8 cellular contexts compared by ENCODE assay signal in genomic region chr17:72030067-72030899, GRCh38.
DNase-seq lines count a peak whose midpoint lies in the region; ATAC-seq and TF ChIP-seq lines count a peak whose summit lies in the region.

No MANE protein-coding gene starts in this region.

- H3K36me3 ChIP-seq in CD8-positive, alpha-beta memory T cell (ENCODE audit: insufficient read depth, low read length), result no peaks in the 10 kb centered on the region
- H3K36me3 ChIP-seq in Panc1 (ENCODE audit: control insufficient read depth, insufficient read depth, low read length), result no peaks in the 10 kb centered on the region

- H3K27me3 Mint-ChIP-seq in CD8-positive, alpha-beta memory T cell, result peaks cover 0 to 3% of the 10 kb centered on the region in 2 donors

- no peak overlapping the region for H3K27ac ChIP-seq in CD8-positive, alpha-beta memory T cell (ENCODE audit: low read depth, low read length)
- H3K27ac ChIP-seq in Panc1 (ENCODE audit: low read length), result peak overlapping the region; percentile 72

- H3K4me1 ChIP-seq in CD8-positive, alpha-beta memory T cell (ENCODE audit: insufficient read depth, low read length), result peaks cover 6% of the 10 kb centered on the region
- peaks cover 11% of the 10 kb centered on the region; the same call in 1 of the 2 replicates for H3K4me1 ChIP-seq in Panc1 (ENCODE audit: control insufficient read depth, insufficient read depth, low read length)

- ATAC-seq in GM19035 (IDR thresholded peaks at IDR 0.05; ENCODE audit: unreplicated experiment), result peak; percentile 79
- peak; percentile 71 for ATAC-seq in HG03135 (IDR thresholded peaks at IDR 0.05; ENCODE audit: unreplicated experiment)
- peak; percentile 98 for ATAC-seq in Panc1

- DNase-seq in CD8-positive, alpha-beta memory T cell, result peak in 3 of 5 donors; percentile 6 to 14 (median 9)
- DNase-seq in Panc1 (ENCODE audit: low read depth, low spot score) (peak; percentile 20), cerebellar cortex (ENCODE audit: low spot score) (peak; percentile 3), kidney tubule cell (ENCODE audit: low spot score) (peak; percentile 70), RPMI8226 (no peak)
- peak; percentile 0 for DNase-seq in stimulated activated CD8-positive, alpha-beta memory T cell treated with anti-CD3 and anti-CD28 coated beads, Interleukin-12 subunit alpha, Interleukin-12 subunit beta, amount 100 ng/mL, for 1 hour (ENCODE audit: low read depth)

- peaks cover 0 to 9% (median 4%) of the 10 kb centered on the region in 5 donors for H3K9me3 Mint-ChIP-seq in CD8-positive, alpha-beta memory T cell

- no peaks in the 10 kb centered on the region for H3K36me3 Mint-ChIP-seq in CD8-positive, alpha-beta memory T cell

- peak; percentile 68 for TF ChIP-seq CTCF in Panc1 (IDR thresholded peaks at IDR 0.05)

- in situ Hi-C loops in Panc1 (cut with HindIII; ENCODE audit: low pct_unique_long_range_greater_than_20kb, low sequenced_read_pairs), result no loop called here

- H3K4me1 Mint-ChIP-seq in CD8-positive, alpha-beta memory T cell, result peaks cover 17 to 28% (median 24%) of the 10 kb centered on the region in 3 donors

- CTCF ChIA-PET in CD8-positive, alpha-beta memory T cell (lab: Charles Lee), result no interaction called here
- CTCF ChIA-PET in Panc1 (lab: Charles Lee), result interaction anchor here (0.6 kb wide), 1 partner anchor 468 kb away, joined by 3 read pairs; no protein-coding TSS in a partner anchor

- peak overlapping the region; percentile 72 to 89 (median 82) for H3K4me3 Mint-ChIP-seq in CD8-positive, alpha-beta memory T cell

- intact Hi-C loops in Panc1 (cut with micrococcal nuclease; ENCODE audit: unreplicated experiment), result no loop called here

- peak overlapping the region; percentile 33 for H3K4me3 ChIP-seq in CD8-positive, alpha-beta memory T cell (ENCODE audit: low read length)
- peak overlapping the region; percentile 48 to 77 for H3K4me3 ChIP-seq in Panc1 (ENCODE audit: low read depth in 2 of 2, low read length in 2 of 2)

- POLR2A ChIA-PET in CD8-positive, alpha-beta memory T cell (lab: Charles Lee), result no interaction called here
- POLR2A ChIA-PET in Panc1 (lab: Charles Lee), result interaction anchor here (0.7 kb wide), 1 partner anchor 404 kb away, joined by 3 read pairs; no protein-coding TSS in a partner anchor

- peak overlapping the region; percentile 33 to 93 (median 75) for H3K27ac Mint-ChIP-seq in CD8-positive, alpha-beta memory T cell

- no peaks in the 10 kb centered on the region for H3K9me3 ChIP-seq in CD8-positive, alpha-beta memory T cell (ENCODE audit: low read length)
- H3K9me3 ChIP-seq in Panc1 (ENCODE audit: control insufficient read depth, insufficient read depth, low read depth, low read length), result no peaks in the 10 kb centered on the region

- no peaks in the 10 kb centered on the region for H3K27me3 ChIP-seq in CD8-positive, alpha-beta memory T cell (ENCODE audit: insufficient read depth, low read length, poor library complexity, severe bottlenecking)
- H3K27me3 ChIP-seq in Panc1 (ENCODE audit: control insufficient read depth, insufficient read depth, low read length), result peaks cover 6% of the 10 kb centered on the region; the same call in 1 of the 2 replicates

- no TSS peak for BruUV-seq in Panc1 (replicated peaks; lab: Mats Ljungman, UMichigan)
